Comparison of ENCODE assay signal across 9 cellular contexts in genomic region chr11:23540101-23540561, GRCh38.
DNase-seq lines count a peak whose midpoint lies in the region; ATAC-seq, FAIRE-seq and TF ChIP-seq lines count a peak whose summit lies in the region.
"Had no signal": no experiment of that assay in that cellular context is flagged by ENCODE, and none has a peak within 500 bp of the region (broad histone marks: within the 10 kb centered on the region; RNA-seq: fewer than 3 reads in every experiment).

No MANE protein-coding gene starts in this region.

- H3K36me3 ChIP-seq in adrenal gland (replicated peaks in 1 of 2), result no peaks in the 10 kb centered on the region
- no peaks in the 10 kb centered on the region for H3K36me3 ChIP-seq in keratinocyte (ENCODE audit: control insufficient read depth in 2 of 2, extremely low read depth in 1 of 2, insufficient read depth in 2 of 2, low read length in 2 of 2)
- H3K36me3 ChIP-seq in tibial artery, result no peaks in the 10 kb centered on the region
- no peaks in the 10 kb centered on the region for H3K36me3 ChIP-seq in effector memory CD4-positive, alpha-beta T cell (ENCODE audit: control insufficient read depth, insufficient read depth, low read length)

- CTCF ChIA-PET in Calu3 (lab: Charles Lee), result interaction anchor here (0.6 to 1.3 kb wide), 7 partner anchors 12 to 664 kb away, joined by 3 to 10 read pairs (median 4); no protein-coding TSS in a partner anchor

- dilution Hi-C loops in keratinocyte (cut with MboI; ENCODE audit: extremely low pct_ligation_motif_present, low sequenced_read_pairs), result no loop called here

- H3K9me3 ChIP-seq in adrenal gland (replicated peaks in 1 of 3), result peaks cover 0 to 4% (median 0%) of the 10 kb centered on the region in 3 donors
- H3K9me3 ChIP-seq in keratinocyte (ENCODE audit: control insufficient read depth, low read depth, low read length), result no peaks in the 10 kb centered on the region
- H3K9me3 ChIP-seq in tibial artery, result no peaks in the 10 kb centered on the region
- H3K9me3 ChIP-seq in effector memory CD4-positive, alpha-beta T cell (ENCODE audit: control insufficient read depth, low read length), result no peaks in the 10 kb centered on the region

- no peak overlapping the region for H3K9ac ChIP-seq in keratinocyte (ENCODE audit: control insufficient read depth, extremely low read depth, insufficient read depth, low read length)

- H3K4me1 Mint-ChIP-seq in Calu3 (ENCODE audit: low read depth, unreplicated experiment), result peaks cover 22% of the 10 kb centered on the region

- H3K27ac Mint-ChIP-seq in Calu3 (ENCODE audit: unreplicated experiment), result no peak overlapping the region

- H3K27me3 ChIP-seq in adrenal gland (no peaks in the 10 kb centered on the region), keratinocyte (ENCODE audit: control insufficient read depth, extremely low read depth, insufficient read depth, low read length) (no peaks in the 10 kb centered on the region), tibial artery (no peaks in the 10 kb centered on the region)
- H3K27me3 ChIP-seq in effector memory CD4-positive, alpha-beta T cell (replicated peaks; ENCODE audit: control insufficient read depth, insufficient read depth, low read length, poor library complexity, severe bottlenecking), result no peaks in the 10 kb centered on the region

- H3K27ac ChIP-seq in adrenal gland (no peak overlapping the region), keratinocyte (ENCODE audit: control insufficient read depth, insufficient read depth, low read length) (no peak overlapping the region), tibial artery (no peak overlapping the region)
- H3K27ac ChIP-seq in effector memory CD4-positive, alpha-beta T cell (ENCODE audit: insufficient read depth, low read length, poor library complexity, severe bottlenecking), result no peak overlapping the region

- intact Hi-C loops in Calu3 (cut with micrococcal nuclease; ENCODE audit: unreplicated experiment) (loop anchor here (1.0 to 10.0 kb wide), 3 partner anchors 518 to 845 kb away; no protein-coding TSS in a partner anchor), adrenal gland (cut with DNase I) (no loop called here), tibial artery (cut with DNase I; ENCODE audit: low total_unique reads) (no loop called here)

- 0 to 5% (median 3%) methylated on average over 6 to 8 of the region's 8 CpGs for WGBS in adrenal gland, 4 donors

- H3K27me3 Mint-ChIP-seq in Calu3 (ENCODE audit: unreplicated experiment), result no peaks in the 10 kb centered on the region

- H3K79me2 ChIP-seq in keratinocyte (ENCODE audit: control insufficient read depth, insufficient read depth, low read length), result no peaks in the 10 kb centered on the region

- peak; percentile 9 for FAIRE-seq in keratinocyte (lab: Jason Lieb, UNC)
- FAIRE-seq: TTC549 had no signal

- no peaks in the 10 kb centered on the region for H3K36me3 Mint-ChIP-seq in Calu3 (ENCODE audit: insufficient read depth, unreplicated experiment)

- H3K4me3 Mint-ChIP-seq in Calu3 (ENCODE audit: low read depth, unreplicated experiment), result peak overlapping the region; percentile 29

- peak; percentile 34 for DNase-seq in Calu3
- peak; percentile 55 for DNase-seq in NCI-H2081 treated with DMSO at 0.1 percent for 48 hours (lab: John Stamatoyannopoulos, UW)
- peak in 3 of 7 donors; percentile 8 to 23 (median 22) for DNase-seq in adrenal gland
- DNase-seq in keratinocyte (ENCODE audit: low read depth, low spot score), result no peak
- DNase-seq in tibial artery, result no peak
- no peak for DNase-seq in effector memory CD4-positive, alpha-beta T cell

- H3K4me1 ChIP-seq in adrenal gland (replicated peaks in 1 of 2) (no peaks in the 10 kb centered on the region), keratinocyte (ENCODE audit: control insufficient read depth, extremely low read depth, insufficient read depth, low read length) (no peaks in the 10 kb centered on the region), tibial artery (peaks cover 0 to 3% (median 0%) of the 10 kb centered on the region in 4 donors)
- H3K4me1 ChIP-seq in effector memory CD4-positive, alpha-beta T cell (ENCODE audit: control insufficient read depth, insufficient read depth, low read length, poor library complexity, severe bottlenecking), result no peaks in the 10 kb centered on the region

- TF ChIP-seq POLR2A in adrenal gland (IDR thresholded peaks at IDR 0.05), result no peak

- H2AFZ ChIP-seq in keratinocyte (ENCODE audit: control insufficient read depth, low read length), result no peak overlapping the region

- no TSS peak for BruUV-seq in Calu3 (replicated peaks; lab: Mats Ljungman, UMichigan)

- no peaks in the 10 kb centered on the region for H3K9me3 Mint-ChIP-seq in Calu3 (ENCODE audit: low read depth, unreplicated experiment)

- no peaks in the 10 kb centered on the region for H3K9me1 ChIP-seq in keratinocyte (ENCODE audit: control insufficient read depth, extremely low read depth, insufficient read depth, low read length)

- H3K4me3 ChIP-seq in adrenal gland (no peak overlapping the region), keratinocyte (ENCODE audit: control insufficient read depth in 2 of 3, extremely low read depth in 1 of 3, insufficient read depth in 2 of 3, low read depth in 1 of 3, low read length in 3 of 3) (no peak overlapping the region), tibial artery (no peak overlapping the region)
- H3K4me3 ChIP-seq in effector memory CD4-positive, alpha-beta T cell (ENCODE audit: insufficient read depth, low read depth, low read length, poor library complexity, severe bottlenecking), result no peak overlapping the region

- H4K20me1 ChIP-seq in keratinocyte (ENCODE audit: control insufficient read depth, extremely low read depth, insufficient read depth, low read length), result no peaks in the 10 kb centered on the region

- ATAC-seq in GM19043 (IDR thresholded peaks at IDR 0.05; ENCODE audit: low read depth, unreplicated experiment), result peak; percentile 86
- peak; percentile 95 for ATAC-seq in HG03064 (IDR thresholded peaks at IDR 0.05; ENCODE audit: low read depth, unreplicated experiment)

- H3K4me2 ChIP-seq in keratinocyte (ENCODE audit: control insufficient read depth, extremely low read depth, insufficient read depth, low read depth, low read length), result no peak overlapping the region

- TF ChIP-seq CTCF in Calu3 (IDR thresholded peaks at IDR 0.05; ENCODE audit: unreplicated experiment) (peak; percentile 65), adrenal gland (IDR thresholded peaks at IDR 0.05) (peak; percentile 50 to 82 (median 62)), keratinocyte (optimal IDR thresholded peaks at IDR 0.05 in 1 of 3, IDR thresholded peaks at IDR 0.05 in 1 of 3, conservative IDR thresholded peaks at IDR 0.05 in 1 of 3; ENCODE audit: extremely low read depth in 1 of 3, insufficient read depth in 2 of 3, low read length in 3 of 3) (peak; percentile 58 to 64 (median 59)), tibial artery (IDR thresholded peaks at IDR 0.05) (peak; percentile 24 to 58)

Comparison
In these comparisons a context has a peak if more than half of its experiments do, and no peak if none do; other contexts are left out.
1. DNase-seq: peak in Calu3 (single experiment) and NCI-H2081 treated with DMSO at 0.1 percent for 48 hours (single experiment); none in keratinocyte (single experiment), tibial artery (0 of 2) and effector memory CD4-positive, alpha-beta T cell (0 of 3).
2. Peak in every context shown above with its lines, with median percentiles within 50 percentile points of each other: CTCF ChIP-seq.